16 cellular contexts compared by ENCODE assay signal in the genomic region with DNA sequence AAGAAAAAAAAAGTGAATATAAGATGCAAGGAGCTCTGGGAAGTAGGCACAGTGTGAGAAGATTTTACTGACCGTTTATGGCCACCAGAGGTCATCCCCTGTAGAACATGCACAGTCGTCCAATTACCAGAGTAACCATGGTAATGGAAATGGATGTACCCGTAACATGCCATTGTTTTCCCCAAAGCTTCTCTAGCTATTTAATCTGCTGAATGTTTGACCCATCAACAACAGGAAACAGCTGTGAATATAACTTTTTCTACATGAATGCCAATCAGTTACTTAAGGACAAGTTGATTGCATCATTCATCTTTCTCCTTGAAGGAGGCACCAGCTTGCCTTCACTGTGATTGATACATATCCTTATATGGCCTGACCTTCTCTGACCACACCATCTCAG.
DNase-seq lines count a peak whose midpoint lies in the region; ATAC-seq and TF ChIP-seq lines count a peak whose summit lies in the region.
"Had no signal": no experiment of that assay in that cellular context is flagged by ENCODE, and none has a peak within 500 bp of the region (broad histone marks: within the 10 kb centered on the region; RNA-seq: fewer than 3 reads in every experiment).

No MANE protein-coding gene starts in this region.

- H3K27ac Mint-ChIP-seq in endodermal cell, result no peak overlapping the region

- intact Hi-C loops in testis (cut with DNase I; ENCODE audit: low total_unique reads), result no loop called here

- no peaks in the 10 kb centered on the region for H3K27me3 Mint-ChIP-seq in endodermal cell (ENCODE audit: insufficient read depth)

- ATAC-seq in HG03196 (IDR thresholded peaks at IDR 0.05; ENCODE audit: unreplicated experiment), result no peak
- ATAC-seq: activated T-cell treated with anti-CD3 and anti-CD28 coated beads, Interleukin-2, amount 50 U/mL, for 4 hours; stimulated activated naive CD8-positive, alpha-beta T cell treated with anti-CD3 and anti-CD28 coated beads, Interleukin-15, Interleukin-2, amounts not matched to agents 100 U/mL and 50 U/mL, for 24 hours had no signal

- H3K9me3 ChIP-seq in endodermal cell (ENCODE audit: control insufficient read depth, low read length) (peaks cover 12% of the 10 kb centered on the region), testis (no peaks in the 10 kb centered on the region)
- H3K9me3 ChIP-seq: neutrophil had no signal

- TF ChIP-seq POLR2A in testis (IDR thresholded peaks at IDR 0.05), result no peak

- H3K4me3 Mint-ChIP-seq in endodermal cell, result no peak overlapping the region
- H3K4me3 Mint-ChIP-seq: activated T-cell treated with anti-CD3 and anti-CD28 coated beads, Interleukin-2, amount 50 U/mL, for 4 hours had no signal

- no peak overlapping the region for H3K27ac ChIP-seq in endodermal cell (ENCODE audit: low read depth, low read length)
- H3K27ac ChIP-seq in testis, result no peak overlapping the region
- H3K27ac ChIP-seq: GM23248, neutrophil had no signal

- DNase-seq in SIG-M5 treated with dmso at 0.1 percent for 504 hours (lab: John Stamatoyannopoulos, UW; ENCODE audit: unreplicated experiment) (peak; percentile 42), SIG-M5 (lab: John Stamatoyannopoulos, UW) (no peak), NCI-H748 treated with DMSO at 0.1 percent for 48 hours (lab: John Stamatoyannopoulos, UW) (peak; percentile 61), endodermal cell (no peak), testis (peak; percentile 20), DMS153 treated with DMSO at 0.1 percent for 48 hours (lab: John Stamatoyannopoulos, UW; ENCODE audit: unreplicated experiment) (no peak), NCI-H1048 (lab: John Stamatoyannopoulos, UW) (no peak)
- DNase-seq: activated T-cell treated with anti-CD3 and anti-CD28 coated beads, Interleukin-2, amount 50 U/mL, for 4 hours; caudate nucleus; GF-D8; GM23248; NK-92 treated with Interleukin-12 subunit alpha and Interleukin-12 subunit beta, amount 100 ng/mL, for 24 hours; stimulated activated CD4-positive, alpha-beta T cell treated with anti-CD3 and anti-CD28 coated beads, Interleukin-1b, Interleukin-23, amount 100 ng/mL, for 48 hours; stimulated activated naive CD8-positive, alpha-beta T cell treated with anti-CD3 and anti-CD28 coated beads, Interleukin-15, Interleukin-2, amounts not matched to agents 100 U/mL and 50 U/mL, for 24 hours had no signal

- peak; percentile 71 for TF ChIP-seq CTCF in endodermal cell (conservative IDR thresholded peaks at IDR 0.05)
- peak in 1 of 3 experiments; percentile 17 for TF ChIP-seq CTCF in testis (IDR thresholded peaks at IDR 0.05)

- no peaks in the 10 kb centered on the region for H3K4me1 ChIP-seq in endodermal cell (ENCODE audit: control insufficient read depth, insufficient read depth, low read length)
- H3K4me1 ChIP-seq in testis, result no peaks in the 10 kb centered on the region

- H3K36me3 ChIP-seq in endodermal cell (ENCODE audit: control insufficient read depth, insufficient read depth, low read length) (no peaks in the 10 kb centered on the region), testis (ENCODE audit: low read depth, missing control alignments) (no peaks in the 10 kb centered on the region)
- H3K36me3 ChIP-seq: neutrophil had no signal

- H3K27me3 ChIP-seq in endodermal cell (ENCODE audit: control insufficient read depth, insufficient read depth, low read length, poor library complexity, severe bottlenecking) (no peaks in the 10 kb centered on the region), testis (no peaks in the 10 kb centered on the region)
- H3K27me3 ChIP-seq: neutrophil had no signal

- WGBS in endodermal cell (ENCODE audit: insufficient coverage in 1 of 2, insufficient read length in 1 of 2), 2 experiments, result 76 to 78% methylated on average over 3 of the region's 3 CpGs
- 37 to 44% methylated on average over 3 of the region's 3 CpGs for WGBS in testis, 2 donors

- H3K4me3 ChIP-seq in endodermal cell (ENCODE audit: low read length), result no peak overlapping the region
- H3K4me3 ChIP-seq in testis, result no peak overlapping the region
- H3K4me3 ChIP-seq: GM23248 had no signal

- no peak overlapping the region for H3K9ac ChIP-seq in endodermal cell (ENCODE audit: extremely low read depth, low read length, poor library complexity, severe bottlenecking)
- H3K9ac ChIP-seq: GM23248 had no signal

- peaks cover 5% of the 10 kb centered on the region for H3K4me1 Mint-ChIP-seq in endodermal cell

- H3K36me3 Mint-ChIP-seq in endodermal cell (ENCODE audit: low read depth), result no peaks in the 10 kb centered on the region

- peaks cover 12% of the 10 kb centered on the region for H3K9me3 Mint-ChIP-seq in endodermal cell

Comparison
In these comparisons a context has a peak if more than half of its experiments do, and no peak if none do; other contexts are left out.
1. DNase-seq: peak in SIG-M5 treated with dmso at 0.1 percent for 504 hours (single experiment), NCI-H748 treated with DMSO at 0.1 percent for 48 hours (single experiment) and testis (single experiment); none in SIG-M5 (single experiment), endodermal cell (single experiment), DMS153 treated with DMSO at 0.1 percent for 48 hours (single experiment) and NCI-H1048 (single experiment).